In genomic region chr3:53763353-53763752, GRCh38 we compare ENCODE assay signal across 17 cellular contexts.
A peak's percentile ranks its signal among the peaks of the same experiment; 100 is the strongest.
DNase-seq lines count a peak whose midpoint lies in the region; ATAC-seq, FAIRE-seq and TF ChIP-seq lines count a peak whose summit lies in the region.
"Had no signal": no experiment of that assay in that cellular context is flagged by ENCODE, and none has a peak within 500 bp of the region (broad histone marks: within the 10 kb centered on the region; RNA-seq: fewer than 3 reads in every experiment).

No MANE protein-coding gene starts in this region.

- POLR2A ChIA-PET in HEK293 (lab: Yijun Ruan, JAX) (no interaction called here), HepG2 (lab: Yijun Ruan, JAX) (no interaction called here)

- TF ChIP-seq EP300 in HepG2 (IDR thresholded peaks at IDR 0.05; ENCODE audit: low read depth in 2 of 2, low read length in 2 of 2), result no peak
- no peak for TF ChIP-seq EP300 in HepG2 (CRISPR knock-in tag; IDR thresholded peaks at IDR 0.05; ENCODE audit: borderline replicate concordance)

- ATAC-seq in HepG2, result no peak
- ATAC-seq: CD8-positive, alpha-beta T cell; GM12878 had no signal

- no peaks in the 10 kb centered on the region for H3K9me3 Mint-ChIP-seq in endodermal cell
- no peaks in the 10 kb centered on the region for H3K9me3 Mint-ChIP-seq in activated T-helper 2 cell treated with anti-CD3 and anti-CD28 coated beads, Interferon-gamma antibody, Interleukin-2, Interleukin-4, amounts not matched to agents 10 μg/mL and 5 μg/mL and 100 μg/mL, durations not matched to agents 14 hours and 24 hours and 36 hours
- H3K9me3 Mint-ChIP-seq: CD8-positive, alpha-beta T cell; H9; HFFc6; IgD-negative memory B cell had no signal

- no peaks in the 10 kb centered on the region for H3K9me3 ChIP-seq in HEK293 (ENCODE audit: control insufficient read depth, insufficient read depth, low read depth, low read length)
- no peaks in the 10 kb centered on the region for H3K9me3 ChIP-seq in WERI-Rb-1 (ENCODE audit: severe bottlenecking)
- H3K9me3 ChIP-seq in endodermal cell (ENCODE audit: control insufficient read depth, low read length), result no peaks in the 10 kb centered on the region
- no peaks in the 10 kb centered on the region for H3K9me3 ChIP-seq in HepG2 (ENCODE audit: low read length)
- H3K9me3 ChIP-seq: BLaER1 treated with 17β-estradiol and CSF1 and Interleukin-3, amounts not matched to agents 10 nM and 100 nM had no signal

- H3K4me3 ChIP-seq in HEK293 (ENCODE audit: low read depth, low read length) (no peak overlapping the region), WERI-Rb-1 (ENCODE audit: low read depth, low read length) (no peak overlapping the region), endodermal cell (ENCODE audit: low read length) (no peak overlapping the region), HepG2 (replicated peaks in 1 of 3; ENCODE audit: insufficient read depth in 1 of 3, low read depth in 2 of 3, low read length in 3 of 3) (no peak overlapping the region)
- H3K4me3 ChIP-seq: BLaER1 treated with 17β-estradiol and CSF1 and Interleukin-3, amounts not matched to agents 10 nM and 100 nM; GM12878 had no signal

- H3K27ac ChIP-seq in HEK293 (ENCODE audit: extremely low read depth, low read depth, low read length), result no peak overlapping the region
- no peak overlapping the region for H3K27ac ChIP-seq in WERI-Rb-1
- H3K27ac ChIP-seq in endodermal cell (ENCODE audit: low read depth, low read length), result no peak overlapping the region
- no peak overlapping the region for H3K27ac ChIP-seq in HepG2 (ENCODE audit: extremely low read length, insufficient read depth, low read length)
- H3K27ac ChIP-seq: BLaER1 treated with 17β-estradiol and CSF1 and Interleukin-3, amounts not matched to agents 10 nM and 100 nM had no signal

- no peak overlapping the region for H3K4me3 Mint-ChIP-seq in endodermal cell
- H3K4me3 Mint-ChIP-seq in activated T-helper 2 cell treated with anti-CD3 and anti-CD28 coated beads, Interferon-gamma antibody, Interleukin-2, Interleukin-4, amounts not matched to agents 10 μg/mL and 5 μg/mL and 100 μg/mL, durations not matched to agents 14 hours and 24 hours and 36 hours (ENCODE audit: low read depth), result no peak overlapping the region
- H3K4me3 Mint-ChIP-seq: B cell; CD8-positive, alpha-beta T cell; H9; HFFc6; IgD-negative memory B cell had no signal

- intact Hi-C loops in activated T-helper 2 cell treated with anti-CD3 and anti-CD28 coated beads, Interferon-gamma antibody, Interleukin-2, Interleukin-4, amounts not matched to agents 10 μg/mL and 5 μg/mL and 100 μg/mL, durations not matched to agents 14 hours and 24 hours and 36 hours (cut with micrococcal nuclease), result no loop called here
- intact Hi-C loops in HepG2 (cut with micrococcal nuclease; ENCODE audit: unreplicated experiment), result no loop called here

- CTCF ChIA-PET in HEK293 (lab: Yijun Ruan, JAX), result no interaction called here
- CTCF ChIA-PET in HepG2 (lab: Yijun Ruan, JAX; ENCODE audit: low intra/inter-chr PET ratio, low total read pairs), result no interaction called here

- no TSS peak for BruUV-seq in HepG2 (replicated peaks; lab: Mats Ljungman, UMichigan)

- no peak for TF ChIP-seq CTCF in HEK293 (tag by site-specific recombination; IDR thresholded peaks at IDR 0.05)
- no peak for TF ChIP-seq CTCF in WERI-Rb-1 (IDR thresholded peaks at IDR 0.05; ENCODE audit: low read depth, low read length)
- no peak for TF ChIP-seq CTCF in endodermal cell (conservative IDR thresholded peaks at IDR 0.05)
- TF ChIP-seq CTCF in HepG2 (CRISPR knock-in tag; IDR thresholded peaks at IDR 0.05), result no peak

- no peak for FAIRE-seq in HepG2 (lab: Jason Lieb, UNC)
- FAIRE-seq: GM12878, HTR-8/SVneo had no signal

- H3K79me2 ChIP-seq in HepG2 (ENCODE audit: insufficient read depth, low read length), result no peaks in the 10 kb centered on the region

- no peak for TF ChIP-seq RAD21 in HepG2 (CRISPR knock-in tag; IDR thresholded peaks at IDR 0.05)

- no peak overlapping the region for H3K9ac ChIP-seq in endodermal cell (ENCODE audit: extremely low read depth, low read length, poor library complexity, severe bottlenecking)
- no peak overlapping the region for H3K9ac ChIP-seq in HepG2 (ENCODE audit: insufficient read depth, low read depth, low read length)
- H3K9ac ChIP-seq: BLaER1 treated with 17β-estradiol and CSF1 and Interleukin-3, amounts not matched to agents 10 nM and 100 nM had no signal

- DNase-seq in WERI-Rb-1, result peak; percentile 22
- peak; percentile 38 for DNase-seq in endodermal cell
- no peak for DNase-seq in central memory CD4-positive, alpha-beta T cell
- DNase-seq in activated T-helper 2 cell treated with anti-CD3 and anti-CD28 coated beads, Interferon-gamma antibody, Interleukin-2, Interleukin-4, amounts not matched to agents 10 μg/mL and 5 μg/mL and 100 μg/mL, durations not matched to agents 14 hours and 24 hours and 36 hours (ENCODE audit: low spot score), result no peak
- no peak for DNase-seq in HepG2 (ENCODE audit: low spot score)
- DNase-seq: Calu3; CD8-positive, alpha-beta T cell; DMS79 treated with DMSO at 0.1 percent for 48 hours; GOT3; H9; HFFc6 had no signal

- H2AFZ ChIP-seq in HepG2 (ENCODE audit: low read length), result no peak overlapping the region

- 93% methylated on average over 7 of the region's 7 CpGs; no CpG with 5 or more reads in 1 of the 2 experiments for WGBS in endodermal cell (ENCODE audit: insufficient coverage in 1 of 2, insufficient read length in 1 of 2), 2 experiments
- 20% methylated on average over 1 of the region's 7 CpGs for WGBS in HepG2 (ENCODE audit: low lambda C conversion rate)

- in situ Hi-C loops in HepG2 (cut with HindIII; ENCODE audit: extremely low pct_ligation_motif_present, low pct_unique_long_range_greater_than_20kb), result no loop called here

- H3K36me3 ChIP-seq in HEK293 (ENCODE audit: control insufficient read depth in 2 of 2, insufficient read depth in 1 of 2, low read length in 2 of 2), result no peaks in the 10 kb centered on the region
- H3K36me3 ChIP-seq in WERI-Rb-1, result no peaks in the 10 kb centered on the region
- no peaks in the 10 kb centered on the region for H3K36me3 ChIP-seq in endodermal cell (ENCODE audit: control insufficient read depth, insufficient read depth, low read length)
- no peaks in the 10 kb centered on the region for H3K36me3 ChIP-seq in HepG2 (replicated peaks in 1 of 2; ENCODE audit: control insufficient read depth in 1 of 2, insufficient read depth in 2 of 2, low read length in 2 of 2)
- H3K36me3 ChIP-seq: BLaER1 treated with 17β-estradiol and CSF1 and Interleukin-3, amounts not matched to agents 10 nM and 100 nM had no signal

- H3K4me1 Mint-ChIP-seq in endodermal cell, result no peaks in the 10 kb centered on the region
- peaks cover under 1% of the 10 kb centered on the region for H3K4me1 Mint-ChIP-seq in activated T-helper 2 cell treated with anti-CD3 and anti-CD28 coated beads, Interferon-gamma antibody, Interleukin-2, Interleukin-4, amounts not matched to agents 10 μg/mL and 5 μg/mL and 100 μg/mL, durations not matched to agents 14 hours and 24 hours and 36 hours (ENCODE audit: low read depth)
- H3K4me1 Mint-ChIP-seq: B cell, IgD-negative memory B cell had no signal

- H3K27me3 ChIP-seq in WERI-Rb-1 (ENCODE audit: insufficient read depth, low read depth, severe bottlenecking) (no peaks in the 10 kb centered on the region), endodermal cell (ENCODE audit: control insufficient read depth, insufficient read depth, low read length, poor library complexity, severe bottlenecking) (no peaks in the 10 kb centered on the region), HepG2 (ENCODE audit: control insufficient read depth in 1 of 2, insufficient read depth in 2 of 2, low read length in 2 of 2) (no peaks in the 10 kb centered on the region)
- H3K27me3 ChIP-seq: BLaER1 treated with 17β-estradiol and CSF1 and Interleukin-3, amounts not matched to agents 10 nM and 100 nM had no signal

- H4K20me1 ChIP-seq in HepG2 (ENCODE audit: insufficient read depth, low read length), result no peaks in the 10 kb centered on the region
- H4K20me1 ChIP-seq: BLaER1 treated with 17β-estradiol and CSF1 and Interleukin-3, amounts not matched to agents 10 nM and 100 nM had no signal

- no peak for TF ChIP-seq POLR2A in HepG2 (IDR thresholded peaks at IDR 0.05; ENCODE audit: insufficient read depth in 1 of 2, low read depth in 2 of 2, low read length in 2 of 2)

- no peaks in the 10 kb centered on the region for H3K4me1 ChIP-seq in HEK293 (ENCODE audit: control insufficient read depth, insufficient read depth, low read length)
- H3K4me1 ChIP-seq in endodermal cell (ENCODE audit: control insufficient read depth, insufficient read depth, low read length), result no peaks in the 10 kb centered on the region
- H3K4me1 ChIP-seq in HepG2 (ENCODE audit: insufficient read depth, low read length), result peaks cover 17% of the 10 kb centered on the region; the same call in 1 of the 2 replicates

- H3K4me2 ChIP-seq in HepG2 (ENCODE audit: low read depth, low read length), result no peak overlapping the region
- H3K4me2 ChIP-seq: BLaER1 treated with 17β-estradiol and CSF1 and Interleukin-3, amounts not matched to agents 10 nM and 100 nM had no signal

- H3K27me3 Mint-ChIP-seq in endodermal cell (ENCODE audit: insufficient read depth), result no peaks in the 10 kb centered on the region
- H3K27me3 Mint-ChIP-seq in activated T-helper 2 cell treated with anti-CD3 and anti-CD28 coated beads, Interferon-gamma antibody, Interleukin-2, Interleukin-4, amounts not matched to agents 10 μg/mL and 5 μg/mL and 100 μg/mL, durations not matched to agents 14 hours and 24 hours and 36 hours (ENCODE audit: low read depth), result peaks cover 8% of the 10 kb centered on the region
- H3K27me3 Mint-ChIP-seq: B cell had no signal

- no peaks in the 10 kb centered on the region for H3K36me3 Mint-ChIP-seq in endodermal cell (ENCODE audit: low read depth)
- H3K36me3 Mint-ChIP-seq in activated T-helper 2 cell treated with anti-CD3 and anti-CD28 coated beads, Interferon-gamma antibody, Interleukin-2, Interleukin-4, amounts not matched to agents 10 μg/mL and 5 μg/mL and 100 μg/mL, durations not matched to agents 14 hours and 24 hours and 36 hours (ENCODE audit: low read depth), result no peaks in the 10 kb centered on the region
- H3K36me3 Mint-ChIP-seq: CD8-positive, alpha-beta T cell; IgD-negative memory B cell had no signal

- H3K27ac Mint-ChIP-seq in endodermal cell, result no peak overlapping the region
- no peak overlapping the region for H3K27ac Mint-ChIP-seq in activated T-helper 2 cell treated with anti-CD3 and anti-CD28 coated beads, Interferon-gamma antibody, Interleukin-2, Interleukin-4, amounts not matched to agents 10 μg/mL and 5 μg/mL and 100 μg/mL, durations not matched to agents 14 hours and 24 hours and 36 hours
- H3K27ac Mint-ChIP-seq: B cell; CD8-positive, alpha-beta T cell; HFFc6; IgD-negative memory B cell had no signal

TF ChIP-seq in HEK293, 187 proteins besides CTCF, POLR2A, EP300 and RAD21 (continues in another document):
- peak; percentile 50; the same call in 1 of the 2 replicates for TF ChIP-seq EGR2 (tag by site-specific recombination; IDR thresholded peaks at IDR 0.05; ENCODE audit: low read depth)

TF ChIP-seq in HepG2, 621 proteins besides CTCF, POLR2A, EP300 and RAD21 (continues in another document):
- TF ChIP-seq FLYWCH1 (CRISPR knock-in tag; IDR thresholded peaks at IDR 0.05), result no peak

Comparison
In these comparisons a context has a peak if more than half of its experiments do, and no peak if none do; other contexts are left out.
1. DNase-seq: peak in WERI-Rb-1 (single experiment) and endodermal cell (single experiment); none in central memory CD4-positive, alpha-beta T cell (single experiment), activated T-helper 2 cell treated with anti-CD3 and anti-CD28 coated beads, Interferon-gamma antibody, Interleukin-2, Interleukin-4, amounts not matched to agents 10 μg/mL and 5 μg/mL and 100 μg/mL, durations not matched to agents 14 hours and 24 hours and 36 hours (single experiment) and HepG2 (single experiment).